In genomic region chr4:36414248-36414647, GRCh38 we compare ENCODE assay signal across 12 cellular contexts.
A peak's percentile ranks its signal among the peaks of the same experiment; 100 is the strongest.
DNase-seq lines count a peak whose midpoint lies in the region; ATAC-seq, FAIRE-seq and TF ChIP-seq lines count a peak whose summit lies in the region.
"Had no signal": no experiment of that assay in that cellular context is flagged by ENCODE, and none has a peak within 500 bp of the region (broad histone marks: within the 10 kb centered on the region; RNA-seq: fewer than 3 reads in every experiment).

No MANE protein-coding gene starts in this region.

- H3K27me3 ChIP-seq in MM.1S (replicated peaks; ENCODE audit: insufficient read depth, low read length) (no peaks in the 10 kb centered on the region), small intestine (ENCODE audit: control insufficient read depth in 2 of 2, insufficient read depth in 2 of 2, low read length in 2 of 2) (no peaks in the 10 kb centered on the region)
- H3K27me3 ChIP-seq: transverse colon had no signal

- H3K4me1 Mint-ChIP-seq in brain: peaks cover 5% of the 10 kb centered on the region
- H3K4me1 Mint-ChIP-seq in activated T-cell treated with anti-CD3 and anti-CD28 coated beads, Interleukin-2, amount 50 U/mL, for 72 hours (ENCODE audit: low read depth): no peaks in the 10 kb centered on the region
- H3K4me1 Mint-ChIP-seq: naive thymus-derived CD8-positive, alpha-beta T cell had no signal

- H2AFZ ChIP-seq in MM.1S (ENCODE audit: low read length): no peak overlapping the region

- no peak overlapping the region for H3K4me2 ChIP-seq in MM.1S (ENCODE audit: low read depth, low read length)

- no peak overlapping the region for H3K27ac Mint-ChIP-seq in brain
- no peak overlapping the region for H3K27ac Mint-ChIP-seq in activated T-cell treated with anti-CD3 and anti-CD28 coated beads, Interleukin-2, amount 50 U/mL, for 72 hours
- H3K27ac Mint-ChIP-seq: naive thymus-derived CD8-positive, alpha-beta T cell had no signal

- H3K36me3 Mint-ChIP-seq in brain: no peaks in the 10 kb centered on the region
- H3K36me3 Mint-ChIP-seq in activated T-cell treated with anti-CD3 and anti-CD28 coated beads, Interleukin-2, amount 50 U/mL, for 72 hours (ENCODE audit: insufficient read depth in 2 of 2): no peaks in the 10 kb centered on the region
- H3K36me3 Mint-ChIP-seq: naive thymus-derived CD8-positive, alpha-beta T cell had no signal

- no peak overlapping the region for H3K27ac ChIP-seq in MM.1S (ENCODE audit: low read length)
- H3K27ac ChIP-seq in small intestine (ENCODE audit: low read depth in 1 of 2, low read length in 1 of 2): no peak overlapping the region
- H3K27ac ChIP-seq: transverse colon had no signal

- H3K27me3 Mint-ChIP-seq in brain: no peaks in the 10 kb centered on the region
- H3K27me3 Mint-ChIP-seq in activated T-cell treated with anti-CD3 and anti-CD28 coated beads, Interleukin-2, amount 50 U/mL, for 72 hours (ENCODE audit: low read depth): peaks cover 44% of the 10 kb centered on the region

- H3K9ac ChIP-seq in MM.1S (ENCODE audit: low read length): no peak overlapping the region

- WGBS in small intestine, 3 donors: 17 to 53% (median 19%) methylated on average over 3 of the region's 3 CpGs

- H3K4me1 ChIP-seq in MM.1S (ENCODE audit: low read length) (no peaks in the 10 kb centered on the region), small intestine (ENCODE audit: control insufficient read depth in 2 of 2, insufficient read depth in 1 of 2, low read depth in 1 of 2, low read length in 1 of 2) (no peaks in the 10 kb centered on the region)

- no peak for FAIRE-seq in small intestine (lab: Jason Lieb, UNC)
- FAIRE-seq: frontal cortex had no signal

- no peak overlapping the region for H3K4me3 Mint-ChIP-seq in brain
- H3K4me3 Mint-ChIP-seq in activated T-cell treated with anti-CD3 and anti-CD28 coated beads, Interleukin-2, amount 50 U/mL, for 72 hours: no peak overlapping the region
- H3K4me3 Mint-ChIP-seq: naive thymus-derived CD8-positive, alpha-beta T cell had no signal

- H3K79me2 ChIP-seq in MM.1S (ENCODE audit: low read length): no peaks in the 10 kb centered on the region

- no peak for ATAC-seq in activated T-cell treated with anti-CD3 and anti-CD28 coated beads, Interleukin-2, amount 50 U/mL, for 72 hours (replicated peaks in 1 of 2)
- ATAC-seq: naive thymus-derived CD8-positive, alpha-beta T cell had no signal

- H4K20me1 ChIP-seq in MM.1S (ENCODE audit: insufficient read depth, low read length): no peaks in the 10 kb centered on the region

- no peaks in the 10 kb centered on the region for H3K9me3 ChIP-seq in MM.1S (replicated peaks; ENCODE audit: insufficient read depth, low read length)
- H3K9me3 ChIP-seq in small intestine (ENCODE audit: control insufficient read depth, low read depth): no peaks in the 10 kb centered on the region
- H3K9me3 ChIP-seq: transverse colon had no signal

- peaks cover 0 to 3% (median 0%) of the 10 kb centered on the region in 5 experiments for H3K9me3 Mint-ChIP-seq in brain
- H3K9me3 Mint-ChIP-seq in activated T-cell treated with anti-CD3 and anti-CD28 coated beads, Interleukin-2, amount 50 U/mL, for 72 hours: no peaks in the 10 kb centered on the region
- H3K9me3 Mint-ChIP-seq: naive thymus-derived CD8-positive, alpha-beta T cell had no signal

- H3F3A ChIP-seq in MM.1S (ENCODE audit: insufficient read depth, low read length): no peaks in the 10 kb centered on the region

- TF ChIP-seq CTCF in MM.1S (IDR thresholded peaks at IDR 0.05; ENCODE audit: low read length): peak; percentile 52
- peak; percentile 61 to 71 for TF ChIP-seq CTCF in brain (conservative IDR thresholded peaks at IDR 0.05)

- H3K4me3 ChIP-seq in MM.1S (ENCODE audit: low read length): no peak overlapping the region
- no peak overlapping the region for H3K4me3 ChIP-seq in small intestine (ENCODE audit: low read depth in 1 of 2, low read length in 2 of 2)
- H3K4me3 ChIP-seq: transverse colon had no signal

- DNase-seq in NCI-H2171 treated with DMSO at 0.1 percent for 48 hours (lab: John Stamatoyannopoulos, UW) (peak; percentile 3), NCI-H2171 (lab: John Stamatoyannopoulos, UW) (no peak), MM.1S (peak; percentile 35), small intestine (peak; percentile 7), NCI-H2196 treated with DMSO at 0.1 percent for 48 hours (lab: John Stamatoyannopoulos, UW; ENCODE audit: unreplicated experiment) (no peak), NCI-H82 treated with DMSO at 0.1 percent for 48 hours (lab: John Stamatoyannopoulos, UW; ENCODE audit: unreplicated experiment) (no peak)
- DNase-seq in activated T-cell treated with anti-CD3 and anti-CD28 coated beads, Interleukin-2, amount 50 U/mL, for 72 hours: no peak
- DNase-seq: naive thymus-derived CD8-positive, alpha-beta T cell; Right ventricle myocardium superior; transverse colon had no signal

- H3K36me3 ChIP-seq in MM.1S (replicated peaks; ENCODE audit: insufficient read depth, low read length) (no peaks in the 10 kb centered on the region), small intestine (ENCODE audit: control insufficient read depth in 2 of 2, insufficient read depth in 2 of 2, low read length in 2 of 2) (no peaks in the 10 kb centered on the region)
- H3K36me3 ChIP-seq: transverse colon had no signal

- no peaks in the 10 kb centered on the region for H3K9me2 ChIP-seq in MM.1S (replicated peaks; ENCODE audit: insufficient read depth, low read length)

Comparison
In these comparisons a context has a peak if more than half of its experiments do, and no peak if none do; other contexts are left out.
1. DNase-seq: peak in NCI-H2171 treated with DMSO at 0.1 percent for 48 hours (single experiment), MM.1S (single experiment) and small intestine (single experiment); none in NCI-H2171 (single experiment), NCI-H2196 treated with DMSO at 0.1 percent for 48 hours (single experiment), activated T-cell treated with anti-CD3 and anti-CD28 coated beads, Interleukin-2, amount 50 U/mL, for 72 hours (0 of 2) and NCI-H82 treated with DMSO at 0.1 percent for 48 hours (single experiment).